In genomic region chr2:64750817-64751285, GRCh38 we compare ENCODE assay signal across 8 cellular contexts.
DNase-seq lines count a peak whose midpoint lies in the region; ATAC-seq and TF ChIP-seq lines count a peak whose summit lies in the region.

No MANE protein-coding gene starts in this region.

- peak; percentile 91 for ATAC-seq in foreskin keratinocyte

- H3K9ac ChIP-seq in Loucy (ENCODE audit: low read depth, low read length, poor library complexity, severe bottlenecking): peak overlapping the region; percentile 92

- peaks cover 32% of the 10 kb centered on the region for H3K4me1 ChIP-seq in Loucy (ENCODE audit: insufficient read depth, low read length, poor library complexity, severe bottlenecking)
- H3K4me1 ChIP-seq in foreskin keratinocyte: peaks cover 11% of the 10 kb centered on the region

- DNase-seq in Daoy (ENCODE audit: low read depth): peak; percentile 100
- peak; percentile 98 for DNase-seq in H4 (ENCODE audit: low spot score)
- peak; percentile 98 for DNase-seq in activated gamma-delta T cell treated with Interleukin-2 at 50 U/mL for 16 hours
- peak; percentile 99 to 100 for DNase-seq in foreskin keratinocyte
- DNase-seq in nucleus accumbens (lab: John Stamatoyannopoulos, UW): peak in 50 of 56 donors; percentile 91 to 100 (median 100)

- peak overlapping the region; percentile 83 for H2AFZ ChIP-seq in Loucy (ENCODE audit: low read length)

- TF ChIP-seq POLR2A in Raji (IDR thresholded peaks at IDR 0.05; ENCODE audit: insufficient read depth, low read depth, low read length): peak; percentile 93

- H3K27ac ChIP-seq in foreskin keratinocyte (peak overlapping the region; percentile 49), temporal lobe (ENCODE audit: low read depth, low read length) (peak overlapping the region; percentile 92)

- peak overlapping the region; percentile 94 for H3K4me3 ChIP-seq in Loucy (ENCODE audit: low read length, poor library complexity, severe bottlenecking)

- H3K27me3 ChIP-seq in Loucy (ENCODE audit: insufficient read depth, low read length, poor library complexity, severe bottlenecking) (no peaks in the 10 kb centered on the region), foreskin keratinocyte (no peaks in the 10 kb centered on the region)

- H4K20me1 ChIP-seq in Loucy (ENCODE audit: insufficient read depth, low read length, poor library complexity, severe bottlenecking): no peaks in the 10 kb centered on the region

- peaks cover 14% of the 10 kb centered on the region; the same call in 1 of the 2 replicates for H3F3A ChIP-seq in Loucy (ENCODE audit: low read depth)

- TF ChIP-seq CTCF in Loucy (conservative IDR thresholded peaks at IDR 0.05; ENCODE audit: low read length) (no peak), foreskin keratinocyte (conservative IDR thresholded peaks at IDR 0.05) (peak; percentile 58)

- H3K36me3 ChIP-seq in Loucy (ENCODE audit: insufficient read depth, low read length): no peaks in the 10 kb centered on the region

- H3K9me3 ChIP-seq in Loucy (ENCODE audit: insufficient read depth, low read depth, low read length): no peaks in the 10 kb centered on the region

- peak overlapping the region; percentile 92 for H3K4me2 ChIP-seq in Loucy (ENCODE audit: low read depth, low read length, poor library complexity, severe bottlenecking)

- H3K9me2 ChIP-seq in Loucy (replicated peaks; ENCODE audit: low read depth, low read length): no peaks in the 10 kb centered on the region

- peaks cover 36% of the 10 kb centered on the region for H3K79me2 ChIP-seq in Loucy (ENCODE audit: insufficient read depth, low read length)

Comparison
In these comparisons a context has a peak if more than half of its experiments do, and no peak if none do; other contexts are left out.
1. Peak in every context shown above with its lines: DNase-seq, ATAC-seq, H3K4me3 ChIP-seq and H3K27ac ChIP-seq.